24 cellular contexts compared by ENCODE assay signal in the genomic region with DNA sequence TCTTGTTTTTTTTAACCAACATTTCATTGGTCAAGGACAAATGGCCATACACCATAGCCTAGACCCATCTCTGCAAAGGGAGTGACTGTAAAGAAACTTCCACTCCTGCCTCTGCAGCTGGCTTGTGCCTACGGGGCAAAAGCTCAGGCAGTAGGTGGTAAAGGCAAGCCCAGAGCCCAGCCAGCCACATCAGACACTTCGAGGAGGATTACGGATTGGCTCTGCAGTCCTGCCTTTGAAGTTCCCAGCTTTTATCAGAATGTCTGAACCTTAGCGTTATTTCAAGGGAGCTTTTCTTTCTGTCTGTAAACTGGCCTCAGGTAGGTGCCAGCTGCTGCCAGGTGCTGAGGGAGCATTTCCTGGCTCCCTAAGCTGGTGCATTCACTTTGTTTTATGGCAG. TPM values are rescaled to one million over a fixed set of nuclear protein-coding genes. Genes with fewer than 3 reads are reported as not detected.
DNase-seq lines count a peak whose midpoint lies in the region; ATAC-seq, FAIRE-seq and TF ChIP-seq lines count a peak whose summit lies in the region.
"Had no signal": no experiment of that assay in that cellular context is flagged by ENCODE, and none has a peak within 500 bp of the region (broad histone marks: within the 10 kb centered on the region; RNA-seq: fewer than 3 reads in every experiment).

No MANE protein-coding gene starts in this region.

- POLR2A ChIA-PET in MCF 10A (lab: Yijun Ruan, JAX): interaction anchor here (0.7 to 8.2 kb wide), 19 partner anchors 10 to 175 kb away, joined by 3 to 173 read pairs (median 5); a partner anchor contains a TSS
- POLR2A ChIA-PET in activated CD8-positive, alpha-beta T cell treated with anti-CD3 and anti-CD28 coated beads, Interleukin-2, amount 10 ng/mL, durations not matched to agents 7 days and 5 days (lab: Charles Lee): interaction anchor here (0.7 kb wide), 1 partner anchor 14 kb away, joined by 3 read pairs; no protein-coding TSS in a partner anchor

- H3K9me3 ChIP-seq in mammary epithelial cell (replicated peaks; ENCODE audit: insufficient read depth, low read length) (peaks cover 3% of the 10 kb centered on the region), keratinocyte (ENCODE audit: control insufficient read depth, low read depth, low read length) (peaks cover 1% of the 10 kb centered on the region)

- H3K27me3 ChIP-seq in mammary epithelial cell (ENCODE audit: insufficient read depth, low read length) (peaks cover 2% of the 10 kb centered on the region), keratinocyte (ENCODE audit: control insufficient read depth, extremely low read depth, insufficient read depth, low read length) (no peaks in the 10 kb centered on the region)

- no peaks in the 10 kb centered on the region for H3K27me3 Mint-ChIP-seq in MCF 10A (ENCODE audit: insufficient read depth, unreplicated experiment)
- no peaks in the 10 kb centered on the region for H3K27me3 Mint-ChIP-seq in activated CD8-positive, alpha-beta T cell treated with anti-CD3 and anti-CD28 coated beads, Interleukin-2, amount 10 ng/mL, durations not matched to agents 7 days and 5 days (ENCODE audit: low read depth)
- H3K27me3 Mint-ChIP-seq: progenitor cell of endocrine pancreas had no signal

- no peak overlapping the region for H3K4me2 ChIP-seq in mammary epithelial cell (ENCODE audit: insufficient read depth, low read depth, low read length)
- peak overlapping the region; percentile 0 for H3K4me2 ChIP-seq in keratinocyte (ENCODE audit: control insufficient read depth, extremely low read depth, insufficient read depth, low read depth, low read length)

- peaks cover 3% of the 10 kb centered on the region for H3K9me1 ChIP-seq in keratinocyte (ENCODE audit: control insufficient read depth, extremely low read depth, insufficient read depth, low read length)

- in situ Hi-C loops in mammary epithelial cell (cut with MboI; ENCODE audit: low sequenced_read_pairs in 2 of 2): no loop called here

- H3K4me1 ChIP-seq in mammary epithelial cell (ENCODE audit: insufficient read depth, low read length) (peaks cover 25% of the 10 kb centered on the region), keratinocyte (ENCODE audit: control insufficient read depth, extremely low read depth, insufficient read depth, low read length) (peaks cover 29% of the 10 kb centered on the region)

- H3K79me2 ChIP-seq in mammary epithelial cell (ENCODE audit: insufficient read depth, low read length) (peaks cover 77% of the 10 kb centered on the region), keratinocyte (ENCODE audit: control insufficient read depth, insufficient read depth, low read length) (peaks cover 48% of the 10 kb centered on the region)

- CTCF ChIA-PET in MCF 10A (lab: Yijun Ruan, JAX) (interaction anchor here (0.6 to 2.8 kb wide), 12 partner anchors 9 to 369 kb away, joined by 3 to 10 read pairs (median 4); no protein-coding TSS in a partner anchor), mammary epithelial cell (lab: Charles Lee; ENCODE audit: low non-redundant PET) (no interaction called here)
- CTCF ChIA-PET in activated CD8-positive, alpha-beta T cell treated with anti-CD3 and anti-CD28 coated beads, Interleukin-2, amount 10 ng/mL, durations not matched to agents 7 days and 5 days (lab: Charles Lee): interaction anchor here (1.2 to 1.5 kb wide), 2 partner anchors 55 to 119 kb away, joined by 3 to 4 read pairs; no protein-coding TSS in a partner anchor

- no peak for DNase-seq in MCF 10A (ENCODE audit: unreplicated experiment)
- no peak for DNase-seq in mammary epithelial cell
- peak; percentile 90 for DNase-seq in SW480 (ENCODE audit: low spot score)
- no peak for DNase-seq in keratinocyte (ENCODE audit: low read depth, low spot score)
- no peak for DNase-seq in GM03348 (ENCODE audit: low spot score)
- DNase-seq in activated CD8-positive, alpha-beta T cell treated with anti-CD3 and anti-CD28 coated beads, Interleukin-2, amount 10 ng/mL, durations not matched to agents 7 days and 5 days: no peak
- no peak for DNase-seq in activated CD4-positive, CD25-positive, alpha-beta regulatory T cell treated with anti-CD3 and anti-CD28 coated beads, Interleukin-2, amount 50 U/mL, for 72 hours
- DNase-seq: activated CD4-positive, CD25-positive, alpha-beta regulatory T cell; activated effector memory CD4-positive, alpha-beta T cell treated with anti-CD3 and anti-CD28 coated beads, Interleukin-2, amount 50 U/mL, for 16 hours; DMS 273 treated with DMSO at 0.1 percent for 48 hours; GF-D8; MV-4-11; NCI-H1694; NCI-H774; PC-3; T1000 had no signal

- H3K4me1 Mint-ChIP-seq in MCF 10A (ENCODE audit: insufficient read depth, unreplicated experiment): peaks cover 22% of the 10 kb centered on the region
- H3K4me1 Mint-ChIP-seq in activated CD8-positive, alpha-beta T cell treated with anti-CD3 and anti-CD28 coated beads, Interleukin-2, amount 10 ng/mL, durations not matched to agents 7 days and 5 days (ENCODE audit: low read depth): peaks cover 53% of the 10 kb centered on the region

- intact Hi-C loops in MCF 10A (cut with micrococcal nuclease) (no loop called here), mammary epithelial cell (cut with micrococcal nuclease) (no loop called here)

- BruUV-seq in MCF 10A (replicated peaks; lab: Mats Ljungman, UMichigan) (no TSS peak), mammary epithelial cell (replicated peaks; lab: Mats Ljungman, UMichigan) (no TSS peak)

- peak overlapping the region; percentile 45 for H3K4me3 Mint-ChIP-seq in MCF 10A (ENCODE audit: unreplicated experiment)
- no peak overlapping the region for H3K4me3 Mint-ChIP-seq in activated CD8-positive, alpha-beta T cell treated with anti-CD3 and anti-CD28 coated beads, Interleukin-2, amount 10 ng/mL, durations not matched to agents 7 days and 5 days
- H3K4me3 Mint-ChIP-seq: nephron; stimulated activated effector memory CD8-positive, alpha-beta T cell treated with anti-CD3 and anti-CD28 coated beads, Interleukin-12 subunit alpha, Interleukin-12 subunit beta, amount 100 ng/mL, for 72 hours had no signal

- H3K4me3 ChIP-seq in mammary epithelial cell (replicated peaks in 1 of 3; ENCODE audit: insufficient read depth in 1 of 3, low read depth in 2 of 3, low read length in 3 of 3) (no peak overlapping the region), keratinocyte (ENCODE audit: control insufficient read depth in 2 of 3, extremely low read depth in 1 of 3, insufficient read depth in 2 of 3, low read depth in 1 of 3, low read length in 3 of 3) (no peak overlapping the region)
- H3K4me3 ChIP-seq: K562, thoracic aorta had no signal

- ATAC-seq in activated CD8-positive, alpha-beta T cell treated with anti-CD3 and anti-CD28 coated beads, Interleukin-2, amount 10 ng/mL, durations not matched to agents 7 days and 5 days: no peak
- no peak for ATAC-seq in HG02642 (IDR thresholded peaks at IDR 0.05; ENCODE audit: poor library complexity, unreplicated experiment)
- ATAC-seq: K562; PC-3; SK-N-SH treated with all-trans-retinoic acid at 6 μM for 48 hours; stimulated activated effector memory CD8-positive, alpha-beta T cell treated with anti-CD3 and anti-CD28 coated beads, Interleukin-12 subunit alpha, Interleukin-12 subunit beta, amount 100 ng/mL, for 72 hours had no signal

- H3K36me3 Mint-ChIP-seq in MCF 10A (ENCODE audit: insufficient read depth, unreplicated experiment): peaks cover 12% of the 10 kb centered on the region
- H3K36me3 Mint-ChIP-seq in activated CD8-positive, alpha-beta T cell treated with anti-CD3 and anti-CD28 coated beads, Interleukin-2, amount 10 ng/mL, durations not matched to agents 7 days and 5 days (ENCODE audit: low read depth): peaks cover 28% of the 10 kb centered on the region
- H3K36me3 Mint-ChIP-seq: stimulated activated effector memory CD8-positive, alpha-beta T cell treated with anti-CD3 and anti-CD28 coated beads, Interleukin-12 subunit alpha, Interleukin-12 subunit beta, amount 100 ng/mL, for 72 hours had no signal

- no peak overlapping the region for H2AFZ ChIP-seq in mammary epithelial cell (ENCODE audit: low read depth, low read length)
- no peak overlapping the region for H2AFZ ChIP-seq in keratinocyte (ENCODE audit: control insufficient read depth, low read length)

- no peaks in the 10 kb centered on the region for H3K36me3 ChIP-seq in mammary epithelial cell (ENCODE audit: insufficient read depth, low read length)
- peaks cover 0 to 3% of the 10 kb centered on the region in 2 experiments for H3K36me3 ChIP-seq in keratinocyte (ENCODE audit: control insufficient read depth in 2 of 2, extremely low read depth in 1 of 2, insufficient read depth in 2 of 2, low read length in 2 of 2)
- H3K36me3 ChIP-seq: thoracic aorta had no signal

- peak overlapping the region; percentile 84 for H3K27ac Mint-ChIP-seq in MCF 10A (ENCODE audit: low read depth, unreplicated experiment)
- H3K27ac Mint-ChIP-seq in activated CD8-positive, alpha-beta T cell treated with anti-CD3 and anti-CD28 coated beads, Interleukin-2, amount 10 ng/mL, durations not matched to agents 7 days and 5 days: no peak overlapping the region
- H3K27ac Mint-ChIP-seq: nephron; progenitor cell of endocrine pancreas; stimulated activated effector memory CD8-positive, alpha-beta T cell treated with anti-CD3 and anti-CD28 coated beads, Interleukin-12 subunit alpha, Interleukin-12 subunit beta, amount 100 ng/mL, for 72 hours had no signal

- H3K27ac ChIP-seq in mammary epithelial cell (ENCODE audit: insufficient read depth, low read depth, low read length) (no peak overlapping the region), keratinocyte (ENCODE audit: control insufficient read depth, insufficient read depth, low read length) (no peak overlapping the region)
- H3K27ac ChIP-seq: thoracic aorta had no signal

- H3K9me3 Mint-ChIP-seq in MCF 10A (ENCODE audit: unreplicated experiment): peaks cover 12% of the 10 kb centered on the region
- no peaks in the 10 kb centered on the region for H3K9me3 Mint-ChIP-seq in activated CD8-positive, alpha-beta T cell treated with anti-CD3 and anti-CD28 coated beads, Interleukin-2, amount 10 ng/mL, durations not matched to agents 7 days and 5 days (ENCODE audit: insufficient read depth)

- H4K20me1 ChIP-seq in mammary epithelial cell (ENCODE audit: insufficient read depth, low read length) (no peaks in the 10 kb centered on the region), keratinocyte (ENCODE audit: control insufficient read depth, extremely low read depth, insufficient read depth, low read length) (no peaks in the 10 kb centered on the region)

- no peak for TF ChIP-seq CTCF in MCF 10A (IDR thresholded peaks at IDR 0.05; ENCODE audit: unreplicated experiment)
- TF ChIP-seq CTCF in mammary epithelial cell (conservative IDR thresholded peaks at IDR 0.05 in 1 of 2, IDR thresholded peaks at IDR 0.05 in 1 of 2; ENCODE audit: extremely low read depth in 1 of 2, insufficient read depth in 1 of 2, low read depth in 1 of 2, low read length in 2 of 2): no peak
- no peak for TF ChIP-seq CTCF in keratinocyte (optimal IDR thresholded peaks at IDR 0.05 in 1 of 3, IDR thresholded peaks at IDR 0.05 in 1 of 3, conservative IDR thresholded peaks at IDR 0.05 in 1 of 3; ENCODE audit: extremely low read depth in 1 of 3, insufficient read depth in 2 of 3, low read length in 3 of 3)

- 12% methylated on average over 3 of the region's 4 CpGs for WGBS in mammary epithelial cell (ENCODE audit: low coverage, missing lambda C conversion rate)

- dilution Hi-C loops in mammary epithelial cell (cut with HindIII; ENCODE audit: low sequenced_read_pairs): no loop called here
- dilution Hi-C loops in keratinocyte (cut with MboI; ENCODE audit: extremely low pct_ligation_motif_present, low sequenced_read_pairs): no loop called here

- no peak for FAIRE-seq in keratinocyte (lab: Jason Lieb, UNC)
- FAIRE-seq: frontal cortex, K562 had no signal

- H3K9ac ChIP-seq in mammary epithelial cell (ENCODE audit: insufficient read depth, low read length): no peak overlapping the region
- no peak overlapping the region for H3K9ac ChIP-seq in keratinocyte (ENCODE audit: control insufficient read depth, extremely low read depth, insufficient read depth, low read length)

RNA-seq across cellular contexts. Expression of a gene that starts 15.6 kb away (rescaled TPM):
- total RNA-seq in MCF 10A (2022): 27.3 and 32.2 TPM in 2 replicates
- total RNA-seq in mammary epithelial cell: 10 to 100 TPM in 1 of 2 donors, 1 to 10 TPM in 1; 9.7 to 18.3 TPM
- 2.8 TPM for polyA plus RNA-seq in mammary epithelial cell
- polyA minus RNA-seq in mammary epithelial cell: 16.2 TPM
- polyA plus RNA-seq in keratinocyte: 3.9 to 5.4 TPM (median 4.5 TPM) in 3 replicates
- 4.9 TPM for polyA plus RNA-seq in keratinocyte (2011; ENCODE audit: low read depth)
- 4.8 and 6.2 TPM in 2 replicates for polyA plus RNA-seq in keratinocyte (2011; cell fraction: cytosol; rRNA removed)
- 15.1 and 18.4 TPM in 2 replicates for polyA plus RNA-seq in keratinocyte (2011; cell fraction: nucleus; rRNA removed)
- 18.9 and 20.7 TPM in 2 replicates for polyA plus RNA-seq in keratinocyte (2012; ENCODE audit: low replicate concordance)
- polyA minus RNA-seq in keratinocyte: 11.3 to 32.5 TPM (median 11.8 TPM) in 3 replicates
- polyA minus RNA-seq in keratinocyte (2011; cell fraction: cytosol; rRNA and poly(A)+ RNA removed): 12.9 TPM
- 9.6 and 13.2 TPM in 2 replicates for polyA minus RNA-seq in keratinocyte (2011; cell fraction: nucleus; rRNA and poly(A)+ RNA removed)
- total RNA-seq in activated CD8-positive, alpha-beta T cell treated with anti-CD3 and anti-CD28 coated beads, Interleukin-2, amount 10 ng/mL, durations not matched to agents 7 days and 5 days: 10 to 100 TPM; 22.7 to 24.9 TPM
